ENCODE assay signal across 25 cellular contexts in the genomic region with DNA sequence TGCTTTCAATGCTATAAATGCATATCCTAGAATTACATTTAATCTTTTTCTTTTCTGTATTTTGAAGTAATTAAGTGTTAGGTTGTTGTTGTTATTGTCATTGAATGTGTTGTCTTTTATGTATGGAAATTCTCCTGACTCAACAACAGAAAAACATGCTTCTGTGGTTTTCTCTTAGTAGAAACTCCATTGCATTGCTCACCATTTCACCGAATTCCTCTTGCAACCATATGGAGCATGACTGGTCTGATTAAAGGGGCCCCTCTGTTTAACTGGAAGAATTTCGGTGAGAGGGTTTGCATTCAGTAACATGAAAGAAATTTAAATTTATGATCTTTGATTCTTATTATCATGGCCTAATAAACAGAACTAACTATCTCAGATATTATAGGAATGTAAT.
DNase-seq lines count a peak whose midpoint lies in the region; ATAC-seq, FAIRE-seq and TF ChIP-seq lines count a peak whose summit lies in the region.
"Had no signal": no experiment of that assay in that cellular context is flagged by ENCODE, and none has a peak within 500 bp of the region (broad histone marks: within the 10 kb centered on the region; RNA-seq: fewer than 3 reads in every experiment).

No MANE protein-coding gene starts in this region.

- no peak overlapping the region for H2AFZ ChIP-seq in PC-3 (ENCODE audit: low read length)
- H2AFZ ChIP-seq: GM23338, parathyroid adenoma had no signal

- H3K4me3 ChIP-seq in A673 (ENCODE audit: low read depth, low read length, poor library complexity, severe bottlenecking) (no peak overlapping the region), PC-3 (ENCODE audit: low read length) (no peak overlapping the region), fibroblast of villous mesenchyme (ENCODE audit: low read depth, low read length) (no peak overlapping the region), adrenal gland (no peak overlapping the region)
- H3K4me3 ChIP-seq: ascending aorta, GM23338, upper lobe of right lung had no signal

- H3K27ac ChIP-seq in A673 (ENCODE audit: low read depth, low read length, poor library complexity, severe bottlenecking) (peak overlapping the region; percentile 72), PC-3 (ENCODE audit: low read length) (no peak overlapping the region), adrenal gland (no peak overlapping the region)
- H3K27ac ChIP-seq: ascending aorta, parathyroid adenoma, upper lobe of right lung had no signal

- H3K4me1 ChIP-seq in A673 (ENCODE audit: insufficient read depth, low read length, poor library complexity, severe bottlenecking) (peaks cover 55% of the 10 kb centered on the region), PC-3 (ENCODE audit: insufficient read depth, low read length) (peaks cover 8% of the 10 kb centered on the region; the same call in 1 of the 2 replicates), adrenal gland (replicated peaks in 1 of 2) (no peaks in the 10 kb centered on the region)
- H3K4me1 ChIP-seq: ascending aorta, parathyroid adenoma, upper lobe of right lung had no signal

- no peaks in the 10 kb centered on the region for H3K9me2 ChIP-seq in PC-3 (replicated peaks; ENCODE audit: low read length)

- no peak for TF ChIP-seq POLR2A in adrenal gland (IDR thresholded peaks at IDR 0.05)
- no peak for TF ChIP-seq POLR2A in GM12891 (IDR thresholded peaks at IDR 0.05; ENCODE audit: low read depth, low read length)

- intact Hi-C loops in A673 (cut with micrococcal nuclease; ENCODE audit: unreplicated experiment) (loop anchor here (10.0 kb wide), 1 partner anchor 297 kb away; no protein-coding TSS in a partner anchor), PC-3 (cut with micrococcal nuclease) (no loop called here), adrenal gland (cut with DNase I) (no loop called here)

- H3K9ac ChIP-seq in PC-3 (ENCODE audit: low read length) = no peak overlapping the region
- H3K9ac ChIP-seq: parathyroid adenoma had no signal

- no peaks in the 10 kb centered on the region for H3K27me3 ChIP-seq in A673 (replicated peaks; ENCODE audit: insufficient read depth, low read depth, low read length, poor library complexity)
- no peaks in the 10 kb centered on the region for H3K27me3 ChIP-seq in PC-3 (ENCODE audit: low read length)
- no peaks in the 10 kb centered on the region for H3K27me3 ChIP-seq in adrenal gland
- H3K27me3 ChIP-seq: ascending aorta, upper lobe of right lung had no signal

- FAIRE-seq in GM12891 (lab: Jason Lieb, UNC) = no peak
- FAIRE-seq: GM12892, TTC549 had no signal

- H3F3A ChIP-seq in PC-3 (ENCODE audit: low read length, unreplicated experiment) = no peaks in the 10 kb centered on the region

- H3K36me3 ChIP-seq in A673 (ENCODE audit: insufficient read depth, low read length, poor library complexity, severe bottlenecking) (no peaks in the 10 kb centered on the region), PC-3 (ENCODE audit: low read depth, low read length) (no peaks in the 10 kb centered on the region), adrenal gland (replicated peaks in 1 of 2) (no peaks in the 10 kb centered on the region)
- H3K36me3 ChIP-seq: ascending aorta, upper lobe of right lung had no signal

- BruUV-seq in A673 (replicated peaks; lab: Mats Ljungman, UMichigan) (no TSS peak), PC-3 (replicated peaks; lab: Mats Ljungman, UMichigan) (no TSS peak)

- H3K79me2 ChIP-seq in PC-3 (ENCODE audit: low read length) = no peaks in the 10 kb centered on the region
- H3K79me2 ChIP-seq: parathyroid adenoma had no signal

- POLR2A ChIA-PET in A673 (lab: Charles Lee; ENCODE audit: low non-redundant PET) = no interaction called here
- POLR2A ChIA-PET in PC-3 (lab: Charles Lee; ENCODE audit: unreplicated experiment) = interaction anchor here (0.6 kb wide), 1 partner anchor 493 kb away, joined by 3 read pairs; no protein-coding TSS in a partner anchor

- ATAC-seq in PC-3 (peak; percentile 40; the same call in 1 of the 2 replicates), GM19023 (IDR thresholded peaks at IDR 0.05; ENCODE audit: unreplicated experiment) (no peak)
- ATAC-seq: activated T-cell treated with anti-CD3 and anti-CD28 coated beads, Interleukin-2, amount 50 U/mL, for 4 hours; GM23338; left lobe of liver; natural killer cell treated with Interleukin-12 subunit alpha and Interleukin-12 subunit beta and Interleukin-15 and Interleukin-18, amount 100 ng/mL, for 72 hours; sciatic nerve; T-cell; upper lobe of right lung had no signal

- no peaks in the 10 kb centered on the region for H4K20me1 ChIP-seq in PC-3 (ENCODE audit: low read length)

- H3K4me2 ChIP-seq in PC-3 (ENCODE audit: low read length) = no peak overlapping the region
- H3K4me2 ChIP-seq: GM23338 had no signal

- DNase-seq in A673 (ENCODE audit: low spot score) = peak; percentile 67
- peak; percentile 62 for DNase-seq in EH (ENCODE audit: low read depth)
- peak; percentile 27 for DNase-seq in PC-3
- peak; percentile 75 for DNase-seq in fibroblast of villous mesenchyme (ENCODE audit: low read depth)
- DNase-seq in anterior cingulate cortex (lab: John Stamatoyannopoulos, UW) = no peak
- DNase-seq in adrenal gland = no peak
- no peak for DNase-seq in GM12891 (ENCODE audit: insufficient read length, low spot score)
- DNase-seq: activated CD8-positive, alpha-beta memory T cell treated with anti-CD3 and anti-CD28 coated beads for 24 hours; activated naive CD4-positive, alpha-beta T cell treated with anti-CD3 and anti-CD28 coated beads, Interleukin-2, amount 10 ng/mL, durations not matched to agents 7 days and 5 days; activated T-cell treated with anti-CD3 and anti-CD28 coated beads, Interleukin-2, amount 50 U/mL, for 4 hours; caudate nucleus; CD4-positive, CD25-positive, alpha-beta regulatory T cell; dermis blood vessel endothelial cell; SHP77 treated with DMSO at 0.1 percent for 48 hours; T-cell; upper lobe of right lung had no signal

- WGBS in adrenal gland, 4 donors = 73 to 90% (median 78%) methylated on average over 2 of the region's 2 CpGs

- CTCF ChIA-PET in A673 (lab: Charles Lee) (no interaction called here), PC-3 (lab: Charles Lee) (no interaction called here)

- TF ChIP-seq CTCF in A673 (conservative IDR thresholded peaks at IDR 0.05; ENCODE audit: low read depth, low read length) = no peak
- TF ChIP-seq CTCF in PC-3 (conservative IDR thresholded peaks at IDR 0.05; ENCODE audit: low read depth, low read length) = no peak
- no peak for TF ChIP-seq CTCF in fibroblast of villous mesenchyme (IDR thresholded peaks at IDR 0.05; ENCODE audit: insufficient read depth, low read depth, low read length)
- no peak for TF ChIP-seq CTCF in adrenal gland (IDR thresholded peaks at IDR 0.05)

- H3K9me3 ChIP-seq in A673 (ENCODE audit: low read depth, low read length, poor library complexity, severe bottlenecking) (no peaks in the 10 kb centered on the region), PC-3 (ENCODE audit: low read length) (no peaks in the 10 kb centered on the region), adrenal gland (replicated peaks in 1 of 3) (no peaks in the 10 kb centered on the region)
- H3K9me3 ChIP-seq: ascending aorta, upper lobe of right lung had no signal

TF ChIP-seq in GM12891, 5 proteins besides CTCF, POLR2A, EP300 and RAD21:
- TF ChIP-seq PAX5 (IDR thresholded peaks at IDR 0.05; ENCODE audit: insufficient read depth, low read length, severe bottlenecking) = no peak
- TF ChIP-seq TAF1 (IDR thresholded peaks at IDR 0.05; ENCODE audit: low read depth, low read length) = no peak
- TF ChIP-seq POU2F2 (IDR thresholded peaks at IDR 0.05; ENCODE audit: low read depth, low read length) = no peak
- no peak for TF ChIP-seq POLR2AphosphoS5 (IDR thresholded peaks at IDR 0.05; ENCODE audit: low read depth, low read length)
- TF ChIP-seq SPI1 (IDR thresholded peaks at IDR 0.05; ENCODE audit: low read depth, low read length) = no peak

Comparison
In these comparisons a context has a peak if more than half of its experiments do, and no peak if none do; other contexts are left out.
1. DNase-seq: peak in A673 (single experiment), EH (single experiment), PC-3 (single experiment) and fibroblast of villous mesenchyme (single experiment); none in anterior cingulate cortex (0 of 58), adrenal gland (0 of 7) and GM12891 (single experiment).